Comparison of ENCODE assay signal across 12 cellular contexts in genomic region chr5:133847886-133848285, GRCh38.
"Had no signal": no experiment of that assay in that cellular context is flagged by ENCODE, and none has a peak within 500 bp of the region (broad histone marks: within the 10 kb centered on the region; RNA-seq: fewer than 3 reads in every experiment).

No MANE protein-coding gene starts in this region.

- H3K36me3 ChIP-seq: pancreas, SJSA1, tibial artery had no signal

- DNase-seq: activated CD4-positive, alpha-beta T cell treated with anti-CD3 and anti-CD28 coated beads for 48 hours; activated naive CD4-positive, alpha-beta T cell treated with Interleukin-2 at 50 U/mL for 16 hours; body of pancreas; kidney glomerular epithelial cell; pancreas; stimulated activated CD4-positive, alpha-beta T cell treated with anti-CD3 and anti-CD28 coated beads, Interleukin-15, amount 100 ng/mL, for 24 hours; stimulated activated CD4-positive, alpha-beta T cell treated with anti-CD3 and anti-CD28 coated beads, Interleukin-4, amount 100 ng/mL, for 24 hours; SW 1271; T1000 had no signal

- H3K9me3 ChIP-seq: body of pancreas, pancreas, SJSA1, tibial artery had no signal

- H3K4me3 ChIP-seq: body of pancreas, pancreas, SJSA1, tibial artery had no signal

- ATAC-seq: body of pancreas had no signal

- H3K27ac ChIP-seq: body of pancreas, pancreas, SJSA1, tibial artery, VCaP had no signal

- H3K4me1 ChIP-seq: body of pancreas, pancreas, SJSA1, tibial artery had no signal

- H3K27me3 ChIP-seq: body of pancreas, pancreas had no signal
